In genomic region chr1:232636799-232637198, GRCh38 we compare ENCODE assay signal across 18 cellular contexts. TPM values are rescaled to one million over a fixed set of nuclear protein-coding genes. Genes with fewer than 3 reads are reported as not detected.
DNase-seq lines count a peak whose midpoint lies in the region; ATAC-seq, FAIRE-seq and TF ChIP-seq lines count a peak whose summit lies in the region.
"Had no signal": no experiment of that assay in that cellular context is flagged by ENCODE, and none has a peak within 500 bp of the region (broad histone marks: within the 10 kb centered on the region; RNA-seq: fewer than 3 reads in every experiment).

No MANE protein-coding gene starts in this region.

- no peaks in the 10 kb centered on the region for H3K4me1 ChIP-seq in A549
- H3K4me1 ChIP-seq: BE2C had no signal

- FAIRE-seq in A549 (lab: Jason Lieb, UNC) (no peak), D721Med (lab: Jason Lieb, UNC) (peak; percentile 73)
- FAIRE-seq: GM12891, GM18507, H1 had no signal

- TF ChIP-seq RAD21 in A549 (conservative IDR thresholded peaks at IDR 0.05 in 1 of 2, IDR thresholded peaks at IDR 0.05 in 1 of 2): no peak

- ATAC-seq in A549 (no peak), GM19455 (IDR thresholded peaks at IDR 0.05; ENCODE audit: unreplicated experiment) (no peak), GM19467 (IDR thresholded peaks at IDR 0.05; ENCODE audit: unreplicated experiment) (no peak)

- CTCF ChIA-PET in A549 (lab: Yijun Ruan, JAX): interaction anchor here (0.6 to 2.5 kb wide), 9 partner anchors 9 to 604 kb away, joined by 3 to 9 read pairs (median 3); no protein-coding TSS in a partner anchor

- TF ChIP-seq CTCF in A549 (IDR thresholded peaks at IDR 0.05) (no peak), D721Med (IDR thresholded peaks at IDR 0.05; ENCODE audit: insufficient read depth, missing control alignments) (no peak), VCaP (conservative IDR thresholded peaks at IDR 0.05) (no peak)

- H3K9me3 ChIP-seq in A549: no peaks in the 10 kb centered on the region
- H3K9me3 ChIP-seq: BE2C; BLaER1 treated with 17β-estradiol and CSF1 and Interleukin-3, amounts not matched to agents 10 nM and 100 nM had no signal

- H3K27ac ChIP-seq in A549 (peak overlapping the region in 1 of 2 experiments; percentile 45; a peak in 1 of 6 replicates), VCaP (0 out of 2 replicates have a peak overlapping the region, but pooled peaks have one; percentile 20)
- H3K27ac ChIP-seq: BLaER1 treated with 17β-estradiol and CSF1 and Interleukin-3, amounts not matched to agents 10 nM and 100 nM; GM23248 had no signal

- H3K4me3 ChIP-seq in A549: no peak overlapping the region
- H3K4me3 ChIP-seq: BLaER1 treated with 17β-estradiol and CSF1 and Interleukin-3, amounts not matched to agents 10 nM and 100 nM; GM23248 had no signal

- 76% methylated on average over 2 of the region's 2 CpGs for WGBS in A549 (ENCODE audit: missing lambda C conversion rate)

- TF ChIP-seq EP300 in A549 (IDR thresholded peaks at IDR 0.05): no peak

- DNase-seq in A549 (ENCODE audit: low read depth in 1 of 2, low spot score in 1 of 2) (no peak), D721Med (ENCODE audit: insufficient read length, low spot score) (no peak), HUDEP-2 (lab: John Stamatoyannopoulos, UW; ENCODE audit: unreplicated experiment in 76 of 76) (no peak)
- DNase-seq: BE2C; CD4-positive, alpha-beta T cell; CD8-positive, alpha-beta memory T cell; DMS53; GF-D8; GM23248; H7; HCEC 1CT had no signal

- POLR2A ChIA-PET in A549 (lab: Yijun Ruan, JAX): no interaction called here

- no peak overlapping the region for H3K4me2 ChIP-seq in A549

- TF ChIP-seq POLR2A in A549 (IDR thresholded peaks at IDR 0.05; ENCODE audit: low read length): no peak

TF ChIP-seq in A549, 52 proteins besides CTCF, POLR2A, EP300 and RAD21:
- TF ChIP-seq, protein P1, sequence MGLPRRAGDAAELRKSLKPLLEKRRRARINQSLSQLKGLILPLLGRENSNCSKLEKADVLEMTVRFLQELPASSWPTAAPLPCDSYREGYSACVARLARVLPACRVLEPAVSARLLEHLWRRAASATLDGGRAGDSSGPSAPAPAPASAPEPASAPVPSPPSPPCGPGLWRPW (IDR thresholded peaks at IDR 0.05): no peak
- peak; percentile 56 for TF ChIP-seq MAFK (IDR thresholded peaks at IDR 0.05; ENCODE audit: partially characterized antibody)
TF ChIP-seq in A549: peak in this region for 1.

RNA-seq across cellular contexts. Expression of gene SIPA1L2, which starts 6.9 kb away (rescaled TPM):
- polyA plus RNA-seq in A549 (2011; rRNA removed): 16.4 and 16.9 TPM in 2 replicates
- polyA plus RNA-seq in A549 (2012; cell fraction: cytosol; rRNA removed): 8.3 and 10.2 TPM in 2 replicates
- 13.5 and 15.6 TPM in 2 replicates for polyA plus RNA-seq in A549 (2012; cell fraction: nucleus; rRNA removed)
- polyA plus RNA-seq in A549 (2017; fragmentation: RNase III; extraction: RNeasy Plus Mini Kit Qiagen cat#74134 plus additional on column Dnase treatment): 6.0 to 6.7 TPM (median 6.6 TPM) in 3 replicates
- polyA minus RNA-seq in A549 (2011; rRNA and poly(A)+ RNA removed): 31.1 and 34.0 TPM in 2 replicates
